ENCODE assay signal across 14 cellular contexts in the genomic region with DNA sequence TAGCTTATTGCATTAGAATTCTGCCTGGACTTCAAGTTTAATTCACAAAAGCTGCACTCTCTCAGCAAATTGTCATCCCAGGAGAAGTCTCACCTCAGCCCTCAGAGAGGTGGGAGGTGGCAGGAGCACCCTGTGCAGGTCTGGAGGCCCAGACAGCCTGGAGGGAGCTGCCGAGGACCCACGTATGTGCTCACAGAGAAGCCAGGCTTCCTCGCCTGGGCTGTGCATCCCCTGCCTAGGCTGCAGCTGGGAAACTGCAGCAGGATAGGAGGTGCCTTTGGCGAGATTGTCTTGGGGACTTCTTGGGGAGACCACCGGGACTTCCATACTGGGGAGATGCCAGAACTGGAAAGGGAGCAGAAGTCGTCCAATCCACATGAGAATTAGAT. TPM values are rescaled to one million over a fixed set of nuclear protein-coding genes. Genes with fewer than 3 reads are reported as not detected.
A peak's percentile ranks its signal among the peaks of the same experiment; 100 is the strongest.
DNase-seq lines count a peak whose midpoint lies in the region; ATAC-seq and TF ChIP-seq lines count a peak whose summit lies in the region.
"Had no signal": no experiment of that assay in that cellular context is flagged by ENCODE, and none has a peak within 500 bp of the region (broad histone marks: within the 10 kb centered on the region; RNA-seq: fewer than 3 reads in every experiment).

No MANE protein-coding gene starts in this region.

- no peaks in the 10 kb centered on the region for H3K36me3 Mint-ChIP-seq in activated CD8-positive, alpha-beta memory T cell treated with anti-CD3 and anti-CD28 coated beads, Interleukin-2, amount 10 ng/mL, durations not matched to agents 7 days and 5 days
- no peaks in the 10 kb centered on the region for H3K36me3 Mint-ChIP-seq in chondrocyte (ENCODE audit: low read depth)

- peak overlapping the region; percentile 88 for H3K4me2 ChIP-seq in OCI-LY3 (ENCODE audit: low read length)
- no peak overlapping the region for H3K4me2 ChIP-seq in parathyroid adenoma (ENCODE audit: low read length)
- H3K4me2 ChIP-seq in mesenchymal stem cell (ENCODE audit: low read length, poor library complexity, severe bottlenecking) = no peak overlapping the region

- peaks cover 2% of the 10 kb centered on the region for H3K79me1 ChIP-seq in mesenchymal stem cell (replicated peaks; ENCODE audit: low read length, poor library complexity, severe bottlenecking)

- H3K9me3 ChIP-seq in OCI-LY3 (ENCODE audit: insufficient read depth, low read length) = no peaks in the 10 kb centered on the region
- no peaks in the 10 kb centered on the region for H3K9me3 ChIP-seq in parathyroid adenoma (ENCODE audit: control insufficient read depth, low read length)
- no peaks in the 10 kb centered on the region for H3K9me3 ChIP-seq in mesenchymal stem cell (ENCODE audit: control insufficient read depth, low read length)
- H3K9me3 ChIP-seq: SK-N-SH had no signal

- no peak overlapping the region for H3K23ac ChIP-seq in mesenchymal stem cell (ENCODE audit: low read length in 2 of 2)

- no peak overlapping the region for H3K4ac ChIP-seq in mesenchymal stem cell (ENCODE audit: low read depth in 1 of 2, low read length in 2 of 2)

- peaks cover 17% of the 10 kb centered on the region for H3K27me3 ChIP-seq in OCI-LY3 (ENCODE audit: low read depth, low read length)
- H3K27me3 ChIP-seq in parathyroid adenoma (ENCODE audit: control insufficient read depth, insufficient read depth, low read length) = no peaks in the 10 kb centered on the region
- peaks cover 84 to 85% of the 10 kb centered on the region in 2 experiments for H3K27me3 ChIP-seq in mesenchymal stem cell (ENCODE audit: control insufficient read depth in 1 of 2, insufficient read depth in 1 of 2, low read length in 2 of 2)

- H3K79me2 ChIP-seq in OCI-LY3 (ENCODE audit: low read length) = no peaks in the 10 kb centered on the region
- no peaks in the 10 kb centered on the region for H3K79me2 ChIP-seq in parathyroid adenoma

- H3K27ac Mint-ChIP-seq in activated CD8-positive, alpha-beta memory T cell treated with anti-CD3 and anti-CD28 coated beads, Interleukin-2, amount 10 ng/mL, durations not matched to agents 7 days and 5 days = no peak overlapping the region
- no peak overlapping the region for H3K27ac Mint-ChIP-seq in chondrocyte (ENCODE audit: unreplicated experiment)

- 61% methylated on average over 6 of the region's 6 CpGs for WGBS in mesenchymal stem cell

- no peak for ATAC-seq in activated CD8-positive, alpha-beta memory T cell treated with anti-CD3 and anti-CD28 coated beads, Interleukin-2, amount 10 ng/mL, durations not matched to agents 7 days and 5 days

- peaks cover 26% of the 10 kb centered on the region for H3K4me1 Mint-ChIP-seq in activated CD8-positive, alpha-beta memory T cell treated with anti-CD3 and anti-CD28 coated beads, Interleukin-2, amount 10 ng/mL, durations not matched to agents 7 days and 5 days
- peaks cover 8% of the 10 kb centered on the region for H3K4me1 Mint-ChIP-seq in chondrocyte (ENCODE audit: low read depth)

- no peaks in the 10 kb centered on the region for H3K27me3 Mint-ChIP-seq in activated CD8-positive, alpha-beta memory T cell treated with anti-CD3 and anti-CD28 coated beads, Interleukin-2, amount 10 ng/mL, durations not matched to agents 7 days and 5 days
- H3K27me3 Mint-ChIP-seq in chondrocyte (ENCODE audit: low read depth) = peaks cover 32% of the 10 kb centered on the region

- H2BK12ac ChIP-seq in mesenchymal stem cell (ENCODE audit: low read length in 2 of 2) = no peak overlapping the region

- no peak overlapping the region for H3K18ac ChIP-seq in mesenchymal stem cell (ENCODE audit: low read depth in 1 of 2, low read length in 2 of 2)

- CTCF ChIA-PET in activated CD8-positive, alpha-beta memory T cell treated with anti-CD3 and anti-CD28 coated beads, Interleukin-2, amount 10 ng/mL, durations not matched to agents 7 days and 5 days (lab: Charles Lee) = interaction anchor here (1.2 to 4.7 kb wide), 8 partner anchors 9 to 40 kb away, joined by 3 to 78 read pairs (median 11); a partner anchor contains a TSS

- H2BK5ac ChIP-seq in mesenchymal stem cell (ENCODE audit: low read depth, low read length, poor library complexity, severe bottlenecking) = no peak overlapping the region

- H4K8ac ChIP-seq in mesenchymal stem cell (ENCODE audit: low read length) = no peak overlapping the region

- H3K14ac ChIP-seq in mesenchymal stem cell (ENCODE audit: low read length in 2 of 2) = no peak overlapping the region

- H3K4me3 Mint-ChIP-seq in activated CD8-positive, alpha-beta memory T cell treated with anti-CD3 and anti-CD28 coated beads, Interleukin-2, amount 10 ng/mL, durations not matched to agents 7 days and 5 days = peak overlapping the region; percentile 75
- H3K4me3 Mint-ChIP-seq in chondrocyte (ENCODE audit: unreplicated experiment) = peak overlapping the region; percentile 68

- no peaks in the 10 kb centered on the region for H4K20me1 ChIP-seq in OCI-LY3 (ENCODE audit: insufficient read depth, low read length)

- H3K4me1 ChIP-seq in OCI-LY3 (ENCODE audit: low read length) = peaks cover 24% of the 10 kb centered on the region
- peaks cover 32% of the 10 kb centered on the region for H3K4me1 ChIP-seq in parathyroid adenoma
- peaks cover 10% of the 10 kb centered on the region for H3K4me1 ChIP-seq in mesenchymal stem cell (ENCODE audit: control insufficient read depth, insufficient read depth, low read depth, low read length)

- H3K9ac ChIP-seq in OCI-LY3 (ENCODE audit: low read length) = peak overlapping the region; percentile 66; the same call in 1 of the 2 replicates
- H3K9ac ChIP-seq in parathyroid adenoma = no peak overlapping the region
- no peak overlapping the region for H3K9ac ChIP-seq in mesenchymal stem cell (ENCODE audit: low read length)
- H3K9ac ChIP-seq: SK-N-SH had no signal

- no peak overlapping the region for H2BK120ac ChIP-seq in mesenchymal stem cell (ENCODE audit: low read depth, low read length)

- no peak overlapping the region for H4K91ac ChIP-seq in mesenchymal stem cell (ENCODE audit: low read length)

- no peak overlapping the region for H2AK5ac ChIP-seq in mesenchymal stem cell (ENCODE audit: low read length, severe bottlenecking)

- H3K4me3 ChIP-seq in OCI-LY3 (ENCODE audit: low read length) (peak overlapping the region; percentile 86), parathyroid adenoma (ENCODE audit: low read depth, low read length) (no peak overlapping the region), mesenchymal stem cell (ENCODE audit: insufficient read depth in 1 of 2, low read depth in 1 of 2, low read length in 2 of 2) (no peak overlapping the region)

- H2AFZ ChIP-seq in OCI-LY3 (ENCODE audit: low read depth, low read length) (no peak overlapping the region), parathyroid adenoma (peak overlapping the region; percentile 31), mesenchymal stem cell (ENCODE audit: low read depth, low read length) (no peak overlapping the region)

- no peaks in the 10 kb centered on the region for H3K9me3 Mint-ChIP-seq in activated CD8-positive, alpha-beta memory T cell treated with anti-CD3 and anti-CD28 coated beads, Interleukin-2, amount 10 ng/mL, durations not matched to agents 7 days and 5 days (ENCODE audit: low read depth)
- no peaks in the 10 kb centered on the region for H3K9me3 Mint-ChIP-seq in chondrocyte (ENCODE audit: low read depth)

- H3K27ac ChIP-seq in OCI-LY3 (ENCODE audit: low read length) (no peak overlapping the region), parathyroid adenoma (peak overlapping the region; percentile 97), mesenchymal stem cell (ENCODE audit: low read length, poor library complexity, severe bottlenecking) (no peak overlapping the region)

- no peak for DNase-seq in activated CD8-positive, alpha-beta memory T cell treated with anti-CD3 and anti-CD28 coated beads, Interleukin-2, amount 10 ng/mL, durations not matched to agents 7 days and 5 days
- DNase-seq in activated CD8-positive, alpha-beta memory T cell treated with anti-CD3 and anti-CD28 coated beads for 24 hours = no peak
- no peak for DNase-seq in chondrocyte (ENCODE audit: low spot score)
- DNase-seq in activated effector memory CD4-positive, alpha-beta T cell treated with anti-CD3 and anti-CD28 coated beads, Interleukin-2, amount 50 U/mL, for 16 hours = no peak
- DNase-seq in mesenchymal stem cell = no peak
- no peak for DNase-seq in globus pallidus (ENCODE audit: low spot score)
- DNase-seq: activated CD4-positive, alpha-beta T cell treated with anti-CD3 and anti-CD28 coated beads, Interleukin-2, amount 50 U/mL, for 1 hour; left colon; stimulated activated CD4-positive, alpha-beta T cell treated with anti-CD3 and anti-CD28 coated beads, Interleukin-15, amount 100 ng/mL, for 24 hours had no signal

- H2BK15ac ChIP-seq in mesenchymal stem cell (ENCODE audit: low read depth, poor library complexity, severe bottlenecking) = no peak overlapping the region

- no peak for TF ChIP-seq CTCF in OCI-LY3 (IDR thresholded peaks at IDR 0.05; ENCODE audit: low read depth, low read length)
- TF ChIP-seq CTCF in chondrocyte (IDR thresholded peaks at IDR 0.05) = no peak
- no peak for TF ChIP-seq CTCF in parathyroid adenoma (IDR thresholded peaks at IDR 0.05)

- H3K36me3 ChIP-seq in OCI-LY3 (replicated peaks; ENCODE audit: low read depth, low read length) (no peaks in the 10 kb centered on the region), parathyroid adenoma (ENCODE audit: control insufficient read depth, insufficient read depth, low read length) (no peaks in the 10 kb centered on the region), mesenchymal stem cell (ENCODE audit: control insufficient read depth in 1 of 2, insufficient read depth in 2 of 2, low read depth in 1 of 2, low read length in 2 of 2) (no peaks in the 10 kb centered on the region)

RNA-seq across cellular contexts. Expression of a gene that starts 8.8 kb away (rescaled TPM):
- total RNA-seq in activated CD8-positive, alpha-beta memory T cell treated with anti-CD3 and anti-CD28 coated beads, Interleukin-2, amount 10 ng/mL, durations not matched to agents 7 days and 5 days = under 1 TPM in 1 of 2 experiments, not detected in 1; 0.12 TPM
- total RNA-seq in chondrocyte = not detected in 3 replicates
- not detected for polyA plus RNA-seq in mesenchymal stem cell (2013, experiment 1 of 2)
- not detected for polyA plus RNA-seq in mesenchymal stem cell (2013, experiment 2 of 2)
- total RNA-seq: glomerular endothelial cell, omental fat pad had no signal
- polyA plus RNA-seq: SK-N-SH had no signal

RNA-seq across cellular contexts. Expression of a gene that starts 14.0 kb away (rescaled TPM):
- 10 to 100 TPM; 61.7 to 87.0 TPM for total RNA-seq in activated CD8-positive, alpha-beta memory T cell treated with anti-CD3 and anti-CD28 coated beads, Interleukin-2, amount 10 ng/mL, durations not matched to agents 7 days and 5 days
- 18.7 to 126 TPM (median 118 TPM) in 3 replicates for total RNA-seq in chondrocyte
- polyA plus RNA-seq in mesenchymal stem cell (2013, experiment 1 of 2) = 37.0 TPM
- 35.2 TPM for polyA plus RNA-seq in mesenchymal stem cell (2013, experiment 2 of 2)

RNA-seq across cellular contexts. Expression of a gene that starts 28.3 kb away (rescaled TPM):
- total RNA-seq in activated CD8-positive, alpha-beta memory T cell treated with anti-CD3 and anti-CD28 coated beads, Interleukin-2, amount 10 ng/mL, durations not matched to agents 7 days and 5 days = 1 to 10 TPM; 2.9 to 3.3 TPM
- 0.34 to 0.60 TPM (median 0.54 TPM) in 3 replicates for total RNA-seq in chondrocyte
- 0.04 TPM for polyA plus RNA-seq in mesenchymal stem cell (2013, experiment 1 of 2)
- polyA plus RNA-seq in mesenchymal stem cell (2013, experiment 2 of 2) = 0.01 TPM

RNA-seq across cellular contexts. Expression of a gene that starts 34.4 kb away (rescaled TPM):
- 10 to 100 TPM; 86.3 to 94.4 TPM for total RNA-seq in activated CD8-positive, alpha-beta memory T cell treated with anti-CD3 and anti-CD28 coated beads, Interleukin-2, amount 10 ng/mL, durations not matched to agents 7 days and 5 days
- 30.7 to 41.5 TPM (median 32.9 TPM) in 3 replicates for total RNA-seq in chondrocyte
- 18.1 TPM for polyA plus RNA-seq in mesenchymal stem cell (2013, experiment 1 of 2)
- 18.7 TPM for polyA plus RNA-seq in mesenchymal stem cell (2013, experiment 2 of 2)

RNA-seq across cellular contexts. Expression of a gene that starts 34.6 kb away (rescaled TPM):
- total RNA-seq in activated CD8-positive, alpha-beta memory T cell treated with anti-CD3 and anti-CD28 coated beads, Interleukin-2, amount 10 ng/mL, durations not matched to agents 7 days and 5 days = 1 to 10 TPM; 2.6 to 3.2 TPM
- total RNA-seq in chondrocyte = 1.2 to 1.6 TPM (median 1.3 TPM) in 3 replicates
- 0.76 TPM for polyA plus RNA-seq in mesenchymal stem cell (2013, experiment 1 of 2)
- polyA plus RNA-seq in mesenchymal stem cell (2013, experiment 2 of 2) = 0.63 TPM
